17 cellular contexts compared by ENCODE assay signal in the genomic region with DNA sequence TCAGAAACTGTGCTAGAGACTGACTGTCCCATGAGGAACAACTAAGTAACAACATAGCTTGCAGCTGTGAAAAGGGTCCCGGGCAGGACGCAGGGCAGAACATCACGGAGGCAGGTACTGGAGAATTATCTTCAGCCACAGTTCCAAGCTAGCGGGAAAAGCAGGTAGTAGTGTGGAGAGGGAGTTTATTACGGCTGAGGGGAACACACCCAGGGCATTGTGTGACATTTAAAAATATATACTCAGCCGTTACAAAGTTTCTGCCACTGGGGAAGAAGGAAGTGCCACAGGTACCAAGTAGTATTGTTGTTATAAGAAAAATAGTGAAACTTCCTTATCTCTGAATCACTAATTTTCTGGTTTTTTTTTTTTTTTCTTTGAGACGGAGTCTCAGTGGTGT.
DNase-seq lines count a peak whose midpoint lies in the region; FAIRE-seq and TF ChIP-seq lines count a peak whose summit lies in the region.
"Had no signal": no experiment of that assay in that cellular context is flagged by ENCODE, and none has a peak within 500 bp of the region (broad histone marks: within the 10 kb centered on the region; RNA-seq: fewer than 3 reads in every experiment).

No MANE protein-coding gene starts in this region.

- H3K4me1 ChIP-seq in esophagus muscularis mucosa (no peaks in the 10 kb centered on the region), mucosa of rectum (ENCODE audit: control insufficient read depth in 2 of 2, insufficient read depth in 2 of 2, low read length in 2 of 2) (peaks cover 0 to 3% of the 10 kb centered on the region in 2 donors)
- H3K4me1 ChIP-seq: BLaER1 had no signal

- H3K4me1 Mint-ChIP-seq in Calu3 (ENCODE audit: low read depth, unreplicated experiment): peaks cover 8% of the 10 kb centered on the region
- H3K4me1 Mint-ChIP-seq: H9 had no signal

- DNase-seq in Calu3 (no peak), esophagus muscularis mucosa (ENCODE audit: extremely low spot score) (peak; percentile 12), urothelium cell line (ENCODE audit: low spot score) (no peak), putamen (ENCODE audit: low spot score) (no peak), NCI-H146 (lab: John Stamatoyannopoulos, UW) (no peak), HCEC 1CT (no peak)
- DNase-seq: 8988T; CD8-positive, alpha-beta T cell; DMS 273 treated with DMSO at 0.1 percent for 48 hours; DMS53; DND-41; EL; GOT3; H9 had no signal

- no peaks in the 10 kb centered on the region for H3K9me3 Mint-ChIP-seq in Calu3 (ENCODE audit: low read depth, unreplicated experiment)
- H3K9me3 Mint-ChIP-seq: CD8-positive, alpha-beta T cell; H9 had no signal

- no peak overlapping the region for H3K27ac Mint-ChIP-seq in Calu3 (ENCODE audit: unreplicated experiment)
- H3K27ac Mint-ChIP-seq: CD8-positive, alpha-beta T cell had no signal

- no TSS peak for BruUV-seq in Calu3 (replicated peaks; lab: Mats Ljungman, UMichigan)

- H3K9ac ChIP-seq in mucosa of rectum (ENCODE audit: low read depth in 1 of 2, low read length in 2 of 2): no peak overlapping the region
- H3K9ac ChIP-seq: BLaER1 had no signal

- H3K9me3 ChIP-seq in esophagus muscularis mucosa (no peaks in the 10 kb centered on the region), mucosa of rectum (ENCODE audit: control insufficient read depth in 2 of 2, low read length in 2 of 2) (no peaks in the 10 kb centered on the region)
- H3K9me3 ChIP-seq: BLaER1 had no signal

- peaks cover 5% of the 10 kb centered on the region for H3K36me3 Mint-ChIP-seq in Calu3 (ENCODE audit: insufficient read depth, unreplicated experiment)
- H3K36me3 Mint-ChIP-seq: CD8-positive, alpha-beta T cell had no signal

- H3K27me3 Mint-ChIP-seq in Calu3 (ENCODE audit: unreplicated experiment): peaks cover 63% of the 10 kb centered on the region

- H3K36me3 ChIP-seq in esophagus muscularis mucosa: no peaks in the 10 kb centered on the region
- H3K36me3 ChIP-seq in mucosa of rectum (ENCODE audit: control insufficient read depth in 2 of 2, insufficient read depth in 2 of 2, low read length in 2 of 2): peaks cover 2 to 8% of the 10 kb centered on the region in 2 donors
- H3K36me3 ChIP-seq: BLaER1 had no signal

- no peak for TF ChIP-seq EP300 in esophagus muscularis mucosa (IDR thresholded peaks at IDR 0.05)

- intact Hi-C loops in Calu3 (cut with micrococcal nuclease; ENCODE audit: unreplicated experiment) (no loop called here), esophagus muscularis mucosa (cut with DNase I) (no loop called here)

- H3K4me3 Mint-ChIP-seq in Calu3 (ENCODE audit: low read depth, unreplicated experiment): peak overlapping the region; percentile 53
- H3K4me3 Mint-ChIP-seq: CD8-positive, alpha-beta T cell; H9 had no signal

- TF ChIP-seq POLR2A in esophagus muscularis mucosa (IDR thresholded peaks at IDR 0.05; ENCODE audit: low read depth): no peak

- TF ChIP-seq CTCF in Calu3 (IDR thresholded peaks at IDR 0.05; ENCODE audit: unreplicated experiment) (no peak), esophagus muscularis mucosa (IDR thresholded peaks at IDR 0.05) (no peak)

- H3K4me3 ChIP-seq in esophagus muscularis mucosa: no peak overlapping the region
- peak overlapping the region; percentile 47 to 49 for H3K4me3 ChIP-seq in mucosa of rectum (ENCODE audit: low read length in 2 of 2)
- H3K4me3 ChIP-seq: BLaER1, GM12878 had no signal

- H3K27ac ChIP-seq in esophagus muscularis mucosa (replicated peaks in 1 of 4) (no peak overlapping the region), mucosa of rectum (ENCODE audit: low read depth in 2 of 2, low read length in 2 of 2) (peak overlapping the region in 1 of 2 donors; percentile 52)
- H3K27ac ChIP-seq: BLaER1 had no signal

- CTCF ChIA-PET in Calu3 (lab: Charles Lee): interaction anchor here (0.8 kb wide), 1 partner anchor 301 kb away, joined by 4 read pairs; no protein-coding TSS in a partner anchor

- H3K27me3 ChIP-seq in esophagus muscularis mucosa (no peaks in the 10 kb centered on the region), mucosa of rectum (ENCODE audit: control insufficient read depth in 2 of 2, insufficient read depth in 2 of 2, low read length in 2 of 2) (no peaks in the 10 kb centered on the region)
- H3K27me3 ChIP-seq: BLaER1 had no signal

- peak; percentile 84 for FAIRE-seq in urothelium cell line (lab: Jason Lieb, UNC)
- FAIRE-seq: GM12878 had no signal

- WGBS in esophagus muscularis mucosa: 71% methylated on average over 7 of the region's 7 CpGs

Comparison
In these comparisons a context has a peak if more than half of its experiments do, and no peak if none do; other contexts are left out.
1. H3K4me3 ChIP-seq: peak in mucosa of rectum (2 of 2); none in esophagus muscularis mucosa (0 of 4).